In genomic region chr20:18466894-18467678, GRCh38 we compare ENCODE assay signal across 8 cellular contexts. TPM values are rescaled to one million over a fixed set of nuclear protein-coding genes. Genes with fewer than 3 reads are reported as not detected.
A peak's percentile ranks its signal among the peaks of the same experiment; 100 is the strongest.
DNase-seq lines count a peak whose midpoint lies in the region; ATAC-seq and TF ChIP-seq lines count a peak whose summit lies in the region.

DZANK1 (minus strand) TSS chr20:18467030; CDS start chr20:18465358, 1,672 bp downstream.
POLR3F (plus strand) TSS chr20:18467390; CDS start chr20:18467507, 117 bp downstream.

- dilution Hi-C loops in mammary epithelial cell (cut with HindIII; ENCODE audit: low sequenced_read_pairs) = no loop called here

- peak within 1 kb of the TSS; percentile 95 for H3K4me2 ChIP-seq in mammary epithelial cell (ENCODE audit: insufficient read depth, low read depth, low read length)

- intact Hi-C loops in mammary epithelial cell (cut with micrococcal nuclease) = loop anchor here (1.0 to 5.0 kb wide), 3 partner anchors 40 to 500 kb away; partner anchors contain the start of genes MGME1, SEC23B, SNX5 and ZNF133

- DNase-seq in AG04450 (ENCODE audit: low read depth, low spot score) (peak; percentile 90), NCI-H2196 treated with DMSO at 0.1 percent for 48 hours (lab: John Stamatoyannopoulos, UW; ENCODE audit: unreplicated experiment) (peak; percentile 93), WERI-Rb-1 (peak; percentile 97), mammary epithelial cell (peak; percentile 92)

- H3K9ac ChIP-seq in mammary epithelial cell (ENCODE audit: insufficient read depth, low read length) (peak within 1 kb of the TSS; percentile 98), iPS-20b (ENCODE audit: low read depth, low read length) (peak within 1 kb of the TSS; percentile 83), skeletal muscle tissue (ENCODE audit: low read depth in 1 of 3, low read length in 3 of 3) (peak within 1 kb of the TSS; percentile 85 to 97 (median 92))

- no peaks in the 10 kb centered on the region for H4K20me1 ChIP-seq in mammary epithelial cell (ENCODE audit: insufficient read depth, low read length)

- WGBS in mammary epithelial cell (ENCODE audit: low coverage, missing lambda C conversion rate) = 1% methylated on average over 38 of the region's 53 CpGs

- peaks cover 46% of the 10 kb centered on the region for H3K79me2 ChIP-seq in mammary epithelial cell (ENCODE audit: insufficient read depth, low read length)

- H3K27me3 ChIP-seq in AG04450 (ENCODE audit: control insufficient read depth, insufficient read depth, low read length) = no peaks in the 10 kb centered on the region
- no peaks in the 10 kb centered on the region for H3K27me3 ChIP-seq in WERI-Rb-1 (ENCODE audit: insufficient read depth, low read depth, severe bottlenecking)
- no peaks in the 10 kb centered on the region for H3K27me3 ChIP-seq in mammary epithelial cell (ENCODE audit: insufficient read depth, low read length)
- H3K27me3 ChIP-seq in iPS-20b (ENCODE audit: insufficient read depth, low read length) = no peaks in the 10 kb centered on the region
- H3K27me3 ChIP-seq in skeletal muscle tissue (ENCODE audit: control insufficient read depth in 3 of 3, insufficient read depth in 3 of 3, low read length in 3 of 3) = no peaks in the 10 kb centered on the region

- POLR2A ChIA-PET in AG04450 (lab: Yijun Ruan, JAX) = interaction anchor here (0.5 to 2.1 kb wide), 6 partner anchors 11 to 336 kb away, joined by 3 to 18 read pairs (median 6); partner anchors contain the start of genes RBBP9 and SEC23B

- H3K4me1 ChIP-seq in mammary epithelial cell (ENCODE audit: insufficient read depth, low read length) (peaks cover 19% of the 10 kb centered on the region), iPS-20b (ENCODE audit: insufficient read depth, low read length) (no peaks in the 10 kb centered on the region; the same call in 1 of the 2 replicates), skeletal muscle tissue (ENCODE audit: control insufficient read depth in 3 of 3, insufficient read depth in 3 of 3, low read length in 3 of 3) (peaks cover 7 to 13% (median 11%) of the 10 kb centered on the region in 3 donors)

- peak within 1 kb of the TSS; percentile 89 for H2AFZ ChIP-seq in mammary epithelial cell (ENCODE audit: low read depth, low read length)

- H3K9me3 ChIP-seq in AG04450 (ENCODE audit: control insufficient read depth, insufficient read depth, low read length) (no peaks in the 10 kb centered on the region; the same call in 1 of the 2 replicates), WERI-Rb-1 (ENCODE audit: severe bottlenecking) (no peaks in the 10 kb centered on the region), mammary epithelial cell (replicated peaks; ENCODE audit: insufficient read depth, low read length) (no peaks in the 10 kb centered on the region), iPS-20b (ENCODE audit: insufficient read depth, low read depth, low read length) (no peaks in the 10 kb centered on the region), skeletal muscle tissue (ENCODE audit: control insufficient read depth in 3 of 3, low read length in 3 of 3) (no peaks in the 10 kb centered on the region)

- CTCF ChIA-PET in AG04450 (lab: Charles Lee) (interaction anchor here (0.7 to 1.4 kb wide), 3 partner anchors 31 to 963 kb away, joined by 3 to 8 read pairs (median 5); partner anchors contain the start of gene RBBP9), mammary epithelial cell (lab: Charles Lee; ENCODE audit: low non-redundant PET) (no interaction called here)

- ATAC-seq in GM18907 (IDR thresholded peaks at IDR 0.05; ENCODE audit: unreplicated experiment) (peak; percentile 93), HG03139 (IDR thresholded peaks at IDR 0.05; ENCODE audit: unreplicated experiment) (peak; percentile 95)

- TF ChIP-seq CTCF in AG04450 (IDR thresholded peaks at IDR 0.05; ENCODE audit: low read depth, low read length) = no peak
- no peak for TF ChIP-seq CTCF in WERI-Rb-1 (IDR thresholded peaks at IDR 0.05; ENCODE audit: low read depth, low read length)
- no peak for TF ChIP-seq CTCF in mammary epithelial cell (conservative IDR thresholded peaks at IDR 0.05 in 1 of 2, IDR thresholded peaks at IDR 0.05 in 1 of 2; ENCODE audit: extremely low read depth in 1 of 2, insufficient read depth in 1 of 2, low read depth in 1 of 2, low read length in 2 of 2)

- H3K27ac ChIP-seq in AG04450 (ENCODE audit: low read depth, low read length) = peak within 1 kb of the TSS; percentile 94
- peak within 1 kb of the TSS; percentile 96 for H3K27ac ChIP-seq in WERI-Rb-1
- peak within 1 kb of the TSS; percentile 98 for H3K27ac ChIP-seq in mammary epithelial cell (ENCODE audit: insufficient read depth, low read depth, low read length)
- peak within 1 kb of the TSS; percentile 83 for H3K27ac ChIP-seq in iPS-20b (ENCODE audit: low read length)
- H3K27ac ChIP-seq in skeletal muscle tissue (ENCODE audit: low read depth, low read length) = peak within 1 kb of the TSS; percentile 92

- BruUV-seq in mammary epithelial cell (replicated peaks; lab: Mats Ljungman, UMichigan) = no TSS peak

- H3K4me3 ChIP-seq in AG04450 (ENCODE audit: low read depth, low read length) (peak within 1 kb of the TSS; percentile 88), WERI-Rb-1 (ENCODE audit: low read depth, low read length) (peak within 1 kb of the TSS; percentile 94), mammary epithelial cell (replicated peaks in 1 of 3; ENCODE audit: insufficient read depth in 1 of 3, low read depth in 2 of 3, low read length in 3 of 3) (peak within 1 kb of the TSS; percentile 74 to 96 (median 82)), iPS-20b (ENCODE audit: low read length) (peak within 1 kb of the TSS; percentile 88), skeletal muscle tissue (ENCODE audit: low read length in 3 of 3) (peak within 1 kb of the TSS; percentile 94 to 97 (median 95))

- H3K36me3 ChIP-seq in WERI-Rb-1 (peaks cover 5% of the 10 kb centered on the region), mammary epithelial cell (ENCODE audit: insufficient read depth, low read length) (peaks cover 2% of the 10 kb centered on the region), iPS-20b (ENCODE audit: insufficient read depth, low read depth, low read length) (peaks cover 16% of the 10 kb centered on the region), skeletal muscle tissue (ENCODE audit: control insufficient read depth in 3 of 3, insufficient read depth in 3 of 3, low read length in 3 of 3) (peaks cover 0 to 8% (median 6%) of the 10 kb centered on the region in 3 donors)

- in situ Hi-C loops in mammary epithelial cell (cut with MboI; ENCODE audit: low sequenced_read_pairs in 2 of 2) = no loop called here

RNA-seq across cellular contexts. Expression of gene DZANK1, which starts in this region (rescaled TPM):
- polyA plus RNA-seq in AG04450 (2011; rRNA removed) (1.8 TPM in 2 replicates), mammary epithelial cell (2.0 TPM)
- polyA minus RNA-seq in AG04450 (2011; rRNA and poly(A)+ RNA removed) = 1.5 and 3.3 TPM in 2 replicates
- total RNA-seq in mammary epithelial cell (1 to 10 TPM; 2.7 to 2.8 TPM), skeletal muscle tissue (1.0 TPM)
- 3.6 TPM for polyA minus RNA-seq in mammary epithelial cell

RNA-seq across cellular contexts. Expression of gene POLR3F, which starts in this region (rescaled TPM):
- 7.2 and 10.6 TPM in 2 replicates for polyA plus RNA-seq in AG04450 (2011; rRNA removed)
- polyA minus RNA-seq in AG04450 (2011; rRNA and poly(A)+ RNA removed) = 5.2 and 5.3 TPM in 2 replicates
- total RNA-seq in mammary epithelial cell = 10 to 100 TPM; 10.7 to 15.0 TPM
- 6.4 TPM for polyA plus RNA-seq in mammary epithelial cell
- polyA minus RNA-seq in mammary epithelial cell = 9.0 TPM
- total RNA-seq in skeletal muscle tissue = 15.1 TPM

Comparison
In these comparisons a context has a peak if more than half of its experiments do, and no peak if none do; other contexts are left out.
1. Peak in every context shown above with its lines: DNase-seq, ATAC-seq, H3K4me3 ChIP-seq and H3K27ac ChIP-seq.